In genomic region chr6:15628499-15629131, GRCh38 we compare ENCODE assay signal across 9 cellular contexts. TPM values are rescaled to one million over a fixed set of nuclear protein-coding genes. Genes with fewer than 3 reads are reported as not detected.
DNase-seq lines count a peak whose midpoint lies in the region; ATAC-seq and TF ChIP-seq lines count a peak whose summit lies in the region.
"Had no signal": no experiment of that assay in that cellular context is flagged by ENCODE, and none has a peak within 500 bp of the region (broad histone marks: within the 10 kb centered on the region; RNA-seq: fewer than 3 reads in every experiment).

No MANE protein-coding gene starts in this region.

- peak overlapping the region; percentile 28 for H3K27ac Mint-ChIP-seq in CD4-positive, alpha-beta T cell

- peak in 1 of 10 experiments; percentile 9 for DNase-seq in CD4-positive, alpha-beta T cell
- DNase-seq in NCI-H226: peak; percentile 43
- peak; percentile 83 for DNase-seq in adipocyte (ENCODE audit: low read depth)
- peak; percentile 20 to 48 for DNase-seq in stimulated activated CD4-positive, alpha-beta T cell treated with anti-CD3 and anti-CD28 coated beads, Interleukin-12 subunit alpha, Interleukin-12 subunit beta, amount 100 ng/mL, for 24 hours (ENCODE audit: low read depth in 2 of 2)
- no peak for DNase-seq in BE2C
- DNase-seq in cortex of kidney (lab: John Stamatoyannopoulos, UW): no peak
- DNase-seq in uterus: no peak
- DNase-seq in NOMO-1 (lab: John Stamatoyannopoulos, UW; ENCODE audit: unreplicated experiment in 2 of 2): no peak
- DNase-seq: NCI-H446 treated with DMSO at 0.1 percent for 48 hours had no signal

- H3K27me3 ChIP-seq in CD4-positive, alpha-beta T cell (ENCODE audit: control insufficient read depth, insufficient read depth, low read length): no peaks in the 10 kb centered on the region
- H3K27me3 ChIP-seq in adipocyte (replicated peaks; ENCODE audit: control insufficient read depth, insufficient read depth, low read length): no peaks in the 10 kb centered on the region
- no peaks in the 10 kb centered on the region for H3K27me3 ChIP-seq in BE2C
- no peaks in the 10 kb centered on the region for H3K27me3 ChIP-seq in uterus

- H3K4me1 ChIP-seq in adipocyte (ENCODE audit: control insufficient read depth, insufficient read depth, low read length) (peaks cover 31% of the 10 kb centered on the region), BE2C (peaks cover 11% of the 10 kb centered on the region), uterus (peaks cover 0 to 5% of the 10 kb centered on the region in 2 donors)

- H3K9me3 Mint-ChIP-seq in CD4-positive, alpha-beta T cell: no peaks in the 10 kb centered on the region

- POLR2A ChIA-PET in CD4-positive, alpha-beta T cell (lab: Charles Lee): interaction anchor here (1.1 kb wide), 1 partner anchor 500 kb away, joined by 3 read pairs; the partner anchor contains the start of gene MYLIP

- no peak overlapping the region for H3K9ac ChIP-seq in adipocyte (ENCODE audit: low read length)

- TF ChIP-seq CTCF in CD4-positive, alpha-beta T cell (IDR thresholded peaks at IDR 0.05): no peak
- TF ChIP-seq CTCF in BE2C (IDR thresholded peaks at IDR 0.05; ENCODE audit: low read depth, low read length) (no peak), uterus (IDR thresholded peaks at IDR 0.05) (no peak)

- peaks cover 15% of the 10 kb centered on the region for H3K36me3 Mint-ChIP-seq in CD4-positive, alpha-beta T cell (ENCODE audit: low read depth)

- intact Hi-C loops in CD4-positive, alpha-beta T cell (cut with DNase I, micrococcal nuclease): loop anchor here in 1 of 2 experiments (10.0 kb wide), 1 partner anchor 1504 kb away; no protein-coding TSS in a partner anchor
- intact Hi-C loops in uterus (cut with DNase I; ENCODE audit: low total_unique reads): no loop called here

- no peaks in the 10 kb centered on the region for H3K9me3 ChIP-seq in CD4-positive, alpha-beta T cell (ENCODE audit: control insufficient read depth, low read length)
- H3K9me3 ChIP-seq in adipocyte (ENCODE audit: control insufficient read depth, low read length): no peaks in the 10 kb centered on the region
- H3K9me3 ChIP-seq in BE2C: no peaks in the 10 kb centered on the region
- H3K9me3 ChIP-seq in uterus: no peaks in the 10 kb centered on the region

- no peak for TF ChIP-seq POLR2A in uterus (IDR thresholded peaks at IDR 0.05)

- CTCF ChIA-PET in CD4-positive, alpha-beta T cell (lab: Charles Lee): no interaction called here

- no peaks in the 10 kb centered on the region for H3K27me3 Mint-ChIP-seq in CD4-positive, alpha-beta T cell

- H3K4me3 ChIP-seq in adipocyte (ENCODE audit: low read length) (no peak overlapping the region), BE2C (ENCODE audit: low read depth, low read length) (no peak overlapping the region), uterus (no peak overlapping the region)

- peaks cover 71% of the 10 kb centered on the region for H3K4me1 Mint-ChIP-seq in CD4-positive, alpha-beta T cell (ENCODE audit: low read depth)

- H3K4me3 Mint-ChIP-seq in CD4-positive, alpha-beta T cell: peak overlapping the region; percentile 12

- peaks cover 8% of the 10 kb centered on the region for H3K36me3 ChIP-seq in adipocyte (ENCODE audit: control insufficient read depth, insufficient read depth, low read length, severe bottlenecking)
- no peaks in the 10 kb centered on the region for H3K36me3 ChIP-seq in BE2C
- H3K36me3 ChIP-seq in uterus: no peaks in the 10 kb centered on the region

- ATAC-seq in CD4-positive, alpha-beta T cell (ENCODE audit: poor library complexity): peak; percentile 52

- H3K27ac ChIP-seq in CD4-positive, alpha-beta T cell (ENCODE audit: low read depth, low read length): no peak overlapping the region
- H3K27ac ChIP-seq in uterus: no peak overlapping the region

RNA-seq across cellular contexts. Expression of gene DTNBP1, which starts 34.2 kb away (rescaled TPM):
- total RNA-seq in CD4-positive, alpha-beta T cell: 10 to 100 TPM; 14.5 to 14.7 TPM
- polyA plus RNA-seq in BE2C (2012; ENCODE audit: insufficient read depth, insufficient read length, low read depth): 17.9 TPM
- 10 to 100 TPM in 1 of 4 donors, 1 to 10 TPM in 2, not detected in 1; 1.8 to 19.8 (median 9.0) TPM for total RNA-seq in uterus

Comparison
In these comparisons a context has a peak if more than half of its experiments do, and no peak if none do; other contexts are left out.
1. DNase-seq: peak in NCI-H226 (single experiment), adipocyte (single experiment) and stimulated activated CD4-positive, alpha-beta T cell treated with anti-CD3 and anti-CD28 coated beads, Interleukin-12 subunit alpha, Interleukin-12 subunit beta, amount 100 ng/mL, for 24 hours (2 of 2); none in BE2C (single experiment), cortex of kidney (single experiment), uterus (0 of 2) and NOMO-1 (0 of 2).